ENCODE assay signal across 1 cellular context in genomic region chr22:28123989-28124766, GRCh38.
TF ChIP-seq lines count a peak whose summit lies in the region.

No MANE protein-coding gene starts in this region.

TF ChIP-seq in HEK293, 187 proteins besides CTCF, POLR2A, EP300 and RAD21 (continued from another document):
- TF ChIP-seq ZNF18 (tag by site-specific recombination; IDR thresholded peaks at IDR 0.05) (no peak), ZNF560 (tag by site-specific recombination; IDR thresholded peaks at IDR 0.05; ENCODE audit: borderline replicate concordance) (no peak), ZFP3 (tag by site-specific recombination; IDR thresholded peaks at IDR 0.05; ENCODE audit: low read depth) (no peak), ZNF335 (tag by site-specific recombination; conservative IDR thresholded peaks at IDR 0.05) (no peak), OSR2 (tag by site-specific recombination; IDR thresholded peaks at IDR 0.05) (peak; percentile 76), ZNF571 (tag by site-specific recombination; IDR thresholded peaks at IDR 0.05) (no peak), ZNF785 (tag by site-specific recombination; IDR thresholded peaks at IDR 0.05) (no peak), ZNF366 (tag by site-specific recombination; conservative IDR thresholded peaks at IDR 0.05) (peak; percentile 69), YY1 (tag by site-specific recombination; IDR thresholded peaks at IDR 0.05) (no peak), BCL11A (tag by site-specific recombination; IDR thresholded peaks at IDR 0.05; ENCODE audit: low read depth) (0 out of 2 replicates have a peak, but pooled peaks have one; percentile 39), ZNF416 (tag by site-specific recombination; IDR thresholded peaks at IDR 0.05) (no peak), SP7 (tag by site-specific recombination; IDR thresholded peaks at IDR 0.05) (peak; percentile 85), ZSCAN16 (tag by site-specific recombination; IDR thresholded peaks at IDR 0.05) (no peak), ZNF324 (tag by site-specific recombination; IDR thresholded peaks at IDR 0.05) (no peak)
- TF ChIP-seq, protein P1, sequence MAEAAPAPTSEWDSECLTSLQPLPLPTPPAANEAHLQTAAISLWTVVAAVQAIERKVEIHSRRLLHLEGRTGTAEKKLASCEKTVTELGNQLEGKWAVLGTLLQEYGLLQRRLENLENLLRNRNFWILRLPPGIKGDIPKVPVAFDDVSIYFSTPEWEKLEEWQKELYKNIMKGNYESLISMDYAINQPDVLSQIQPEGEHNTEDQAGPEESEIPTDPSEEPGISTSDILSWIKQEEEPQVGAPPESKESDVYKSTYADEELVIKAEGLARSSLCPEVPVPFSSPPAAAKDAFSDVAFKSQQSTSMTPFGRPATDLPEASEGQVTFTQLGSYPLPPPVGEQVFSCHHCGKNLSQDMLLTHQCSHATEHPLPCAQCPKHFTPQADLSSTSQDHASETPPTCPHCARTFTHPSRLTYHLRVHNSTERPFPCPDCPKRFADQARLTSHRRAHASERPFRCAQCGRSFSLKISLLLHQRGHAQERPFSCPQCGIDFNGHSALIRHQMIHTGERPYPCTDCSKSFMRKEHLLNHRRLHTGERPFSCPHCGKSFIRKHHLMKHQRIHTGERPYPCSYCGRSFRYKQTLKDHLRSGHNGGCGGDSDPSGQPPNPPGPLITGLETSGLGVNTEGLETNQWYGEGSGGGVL (tag by site-specific recombination; IDR thresholded peaks at IDR 0.05) = no peak
- TF ChIP-seq, protein P2, sequence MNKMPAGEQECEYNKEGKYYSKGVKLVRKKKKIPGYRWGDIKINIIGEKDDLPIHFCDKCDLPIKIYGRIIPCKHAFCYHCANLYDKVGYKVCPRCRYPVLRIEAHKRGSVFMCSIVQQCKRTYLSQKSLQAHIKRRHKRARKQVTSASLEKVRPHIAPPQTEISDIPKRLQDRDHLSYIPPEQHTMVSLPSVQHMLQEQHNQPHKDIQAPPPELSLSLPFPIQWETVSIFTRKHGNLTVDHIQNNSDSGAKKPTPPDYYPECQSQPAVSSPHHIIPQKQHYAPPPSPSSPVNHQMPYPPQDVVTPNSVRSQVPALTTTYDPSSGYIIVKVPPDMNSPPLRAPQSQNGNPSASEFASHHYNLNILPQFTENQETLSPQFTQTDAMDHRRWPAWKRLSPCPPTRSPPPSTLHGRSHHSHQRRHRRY (tag by site-specific recombination; IDR thresholded peaks at IDR 0.05) = no peak
- TF ChIP-seq, protein P3, sequence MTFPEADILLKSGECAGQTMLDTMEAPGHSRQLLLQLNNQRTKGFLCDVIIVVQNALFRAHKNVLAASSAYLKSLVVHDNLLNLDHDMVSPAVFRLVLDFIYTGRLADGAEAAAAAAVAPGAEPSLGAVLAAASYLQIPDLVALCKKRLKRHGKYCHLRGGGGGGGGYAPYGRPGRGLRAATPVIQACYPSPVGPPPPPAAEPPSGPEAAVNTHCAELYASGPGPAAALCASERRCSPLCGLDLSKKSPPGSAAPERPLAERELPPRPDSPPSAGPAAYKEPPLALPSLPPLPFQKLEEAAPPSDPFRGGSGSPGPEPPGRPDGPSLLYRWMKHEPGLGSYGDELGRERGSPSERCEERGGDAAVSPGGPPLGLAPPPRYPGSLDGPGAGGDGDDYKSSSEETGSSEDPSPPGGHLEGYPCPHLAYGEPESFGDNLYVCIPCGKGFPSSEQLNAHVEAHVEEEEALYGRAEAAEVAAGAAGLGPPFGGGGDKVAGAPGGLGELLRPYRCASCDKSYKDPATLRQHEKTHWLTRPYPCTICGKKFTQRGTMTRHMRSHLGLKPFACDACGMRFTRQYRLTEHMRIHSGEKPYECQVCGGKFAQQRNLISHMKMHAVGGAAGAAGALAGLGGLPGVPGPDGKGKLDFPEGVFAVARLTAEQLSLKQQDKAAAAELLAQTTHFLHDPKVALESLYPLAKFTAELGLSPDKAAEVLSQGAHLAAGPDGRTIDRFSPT (tag by site-specific recombination; IDR thresholded peaks at IDR 0.05) = peak; percentile 45; the same call in 1 of the 2 replicates
- TF ChIP-seq, protein P4, sequence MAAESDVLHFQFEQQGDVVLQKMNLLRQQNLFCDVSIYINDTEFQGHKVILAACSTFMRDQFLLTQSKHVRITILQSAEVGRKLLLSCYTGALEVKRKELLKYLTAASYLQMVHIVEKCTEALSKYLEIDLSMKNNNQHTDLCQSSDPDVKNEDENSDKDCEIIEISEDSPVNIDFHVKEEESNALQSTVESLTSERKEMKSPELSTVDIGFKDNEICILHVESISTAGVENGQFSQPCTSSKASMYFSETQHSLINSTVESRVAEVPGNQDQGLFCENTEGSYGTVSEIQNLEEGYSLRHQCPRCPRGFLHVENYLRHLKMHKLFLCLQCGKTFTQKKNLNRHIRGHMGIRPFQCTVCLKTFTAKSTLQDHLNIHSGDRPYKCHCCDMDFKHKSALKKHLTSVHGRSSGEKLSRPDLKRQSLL (tag by site-specific recombination; IDR thresholded peaks at IDR 0.05) = no peak
